Comparison of ENCODE assay signal across 1 cellular context in genomic region chr1:111202707-111203623, GRCh38.
A peak's percentile ranks its signal among the peaks of the same experiment; 100 is the strongest.
TF ChIP-seq lines count a peak whose summit lies in the region.

No MANE protein-coding gene starts in this region.

TF ChIP-seq in GM12878, 131 proteins besides CTCF, POLR2A, EP300 and RAD21 (continued from another document and continues in another):
- TF ChIP-seq CREM (IDR thresholded peaks at IDR 0.05; ENCODE audit: low read depth) (no peak), RUNX3 (IDR thresholded peaks at IDR 0.05; ENCODE audit: low read length) (no peak), MYC (IDR thresholded peaks at IDR 0.05; ENCODE audit: insufficient read depth, insufficient read length, insufficient replicate concordance, low read length, severe bottlenecking) (no peak), BCL3 (IDR thresholded peaks at IDR 0.05; ENCODE audit: borderline replicate concordance, insufficient read depth, low read depth, low read length, poor library complexity, severe bottlenecking) (peak; percentile 8), CHD2 (IDR thresholded peaks at IDR 0.05; ENCODE audit: borderline replicate concordance, low read depth, low read length) (peak; percentile 41; the same call in 1 of the 2 replicates), PBX3 (IDR thresholded peaks at IDR 0.05; ENCODE audit: insufficient replicate concordance, low read depth, low read length) (no peak), SUPT20H (IDR thresholded peaks at IDR 0.05; ENCODE audit: borderline replicate concordance, control insufficient read depth, low read depth, low read length) (no peak), FOXM1 (IDR thresholded peaks at IDR 0.05; ENCODE audit: low read depth, low read length) (no peak), SREBF1 (IDR thresholded peaks at IDR 0.05; ENCODE audit: low read length) (no peak), MEF2A (IDR thresholded peaks at IDR 0.05; ENCODE audit: insufficient read depth, low read depth, low read length) (no peak), STAT1 (conservative IDR thresholded peaks at IDR 0.05) (0 out of 2 replicates have a peak, but pooled peaks have one; percentile 15), IKZF2 (IDR thresholded peaks at IDR 0.05) (peak; percentile 95), ZNF592 (IDR thresholded peaks at IDR 0.05) (no peak), PAX5 (IDR thresholded peaks at IDR 0.05; ENCODE audit: borderline replicate concordance, low read depth, low read length) (peak; percentile 30; the same call in 1 of the 2 replicates), HCFC1 (IDR thresholded peaks at IDR 0.05; ENCODE audit: low read length) (no peak), POU2F2 (IDR thresholded peaks at IDR 0.05; ENCODE audit: borderline replicate concordance, low read depth, low read length) (0 out of 3 replicates have a peak, but pooled peaks have one; percentile 4), NFIC (IDR thresholded peaks at IDR 0.05; ENCODE audit: low read depth, low read length) (no peak), SUZ12 (IDR thresholded peaks at IDR 0.05; ENCODE audit: unreplicated experiment) (no peak), RB1 (IDR thresholded peaks at IDR 0.05; ENCODE audit: borderline replicate concordance) (no peak), MTA2 (IDR thresholded peaks at IDR 0.05; ENCODE audit: low read depth) (no peak; the same call in 1 of the 2 replicates), BCLAF1 (IDR thresholded peaks at IDR 0.05) (no peak), SMAD1 (IDR thresholded peaks at IDR 0.05; ENCODE audit: low read depth, partially characterized antibody) (no peak), NR2C1 (IDR thresholded peaks at IDR 0.05) (no peak), SIX5 (IDR thresholded peaks at IDR 0.05; ENCODE audit: low read depth, low read length, severe bottlenecking) (no peak), ZNF274 (IDR thresholded peaks at IDR 0.05; ENCODE audit: insufficient read depth, insufficient read length) (no peak), USF1 (IDR thresholded peaks at IDR 0.05; ENCODE audit: borderline replicate concordance, extremely low read length, insufficient read depth, low read depth, low read length) (no peak), NKRF (conservative IDR thresholded peaks at IDR 0.05) (no peak; the same call in 1 of the 2 replicates), MEF2B (IDR thresholded peaks at IDR 0.05; ENCODE audit: partially characterized antibody, poor library complexity, severe bottlenecking) (no peak), ZBTB11 (CRISPR knock-in tag; IDR thresholded peaks at IDR 0.05) (no peak), NFXL1 (IDR thresholded peaks at IDR 0.05; ENCODE audit: borderline replicate concordance) (no peak), SRF (IDR thresholded peaks at IDR 0.05; ENCODE audit: low read depth in 2 of 2, low read length in 2 of 2) (no peak), CEBPB (IDR thresholded peaks at IDR 0.05; ENCODE audit: borderline replicate concordance in 1 of 2, low read depth in 2 of 2, low read length in 2 of 2) (no peak), HDAC6 (IDR thresholded peaks at IDR 0.05; ENCODE audit: unreplicated experiment) (no peak), NRF1 (conservative IDR thresholded peaks at IDR 0.05; ENCODE audit: low read depth, low read length) (no peak), BACH1 (IDR thresholded peaks at IDR 0.05; ENCODE audit: borderline replicate concordance) (peak; percentile 6; the same call in 1 of the 2 replicates), TBL1XR1 (IDR thresholded peaks at IDR 0.05; ENCODE audit: low read depth, low read length) (no peak), ZBTB4 (CRISPR knock-in tag; IDR thresholded peaks at IDR 0.05) (peak; percentile 67; the same call in 1 of the 2 replicates), MXI1 (IDR thresholded peaks at IDR 0.05; ENCODE audit: low read depth, low read length) (peak; percentile 15; the same call in 1 of the 2 replicates), YBX1 (IDR thresholded peaks at IDR 0.05) (no peak), TCF12 (IDR thresholded peaks at IDR 0.05; ENCODE audit: low read depth, low read length) (no peak), CBX5 (IDR thresholded peaks at IDR 0.05; ENCODE audit: low read depth) (no peak), ZNF24 (IDR thresholded peaks at IDR 0.05) (peak; percentile 91), POLR2AphosphoS5 (IDR thresholded peaks at IDR 0.05; ENCODE audit: low read length) (peak; percentile 73), LARP7 (IDR thresholded peaks at IDR 0.05) (peak; percentile 60; the same call in 1 of the 2 replicates), MYB (IDR thresholded peaks at IDR 0.05; ENCODE audit: borderline replicate concordance, low read depth, low read length) (no peak), FOS (IDR thresholded peaks at IDR 0.05; ENCODE audit: borderline replicate concordance, extremely low read depth, insufficient read length) (no peak)
